8 cellular contexts compared by ENCODE assay signal in the genomic region with DNA sequence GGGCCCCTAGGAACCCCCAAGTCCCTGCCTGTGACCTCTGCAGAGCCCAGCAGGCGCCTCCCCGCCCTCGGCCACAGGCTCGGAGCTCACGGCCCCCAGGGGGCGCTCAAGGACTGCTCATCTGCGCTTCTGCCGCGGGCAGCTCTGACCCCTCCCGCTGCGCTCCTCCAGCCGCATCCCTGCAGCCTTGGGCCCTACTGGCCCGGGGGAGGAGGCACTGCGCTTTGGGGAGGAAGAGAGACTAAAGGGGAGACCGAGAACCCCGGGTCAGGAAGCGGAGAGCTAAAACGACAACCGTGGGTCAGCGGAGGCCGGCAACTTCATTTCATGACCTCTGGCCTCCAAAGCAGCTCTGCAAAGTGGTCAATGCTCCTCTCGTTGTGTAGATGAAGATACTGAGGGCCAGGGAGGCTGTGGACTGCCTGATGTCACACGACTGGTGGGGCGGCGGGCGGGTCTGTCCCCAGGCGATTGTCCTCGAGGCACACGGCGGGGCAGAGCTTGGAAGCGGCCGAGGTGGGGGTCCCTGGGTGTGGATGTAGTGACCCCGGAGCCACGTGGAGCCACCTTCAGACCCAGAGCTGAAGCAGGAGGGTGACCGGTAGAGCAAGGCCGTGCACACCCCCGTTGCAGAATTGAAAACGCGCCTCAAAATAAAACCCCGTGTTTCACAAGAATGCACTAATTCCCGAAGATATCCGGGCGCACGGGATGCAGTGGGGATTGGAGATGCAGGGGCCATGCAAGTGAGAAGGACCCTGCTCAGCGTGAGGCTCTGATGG. TPM values are rescaled to one million over a fixed set of nuclear protein-coding genes. Genes with fewer than 3 reads are reported as not detected.
A peak's percentile ranks its signal among the peaks of the same experiment; 100 is the strongest.
DNase-seq lines count a peak whose midpoint lies in the region; ATAC-seq and TF ChIP-seq lines count a peak whose summit lies in the region.

No MANE protein-coding gene starts in this region.

- no peak for ATAC-seq in GM18505 (IDR thresholded peaks at IDR 0.05; ENCODE audit: unreplicated experiment)

- no peak for TF ChIP-seq POLR2A in GM18505 (IDR thresholded peaks at IDR 0.05; ENCODE audit: borderline replicate concordance, extremely low read depth, insufficient read depth, insufficient read length)

- TF ChIP-seq CTCF in HFF-Myc (IDR thresholded peaks at IDR 0.05; ENCODE audit: low read depth, low read length, missing control alignments) = peak; percentile 88

- peak; percentile 61 for DNase-seq in Caki2 (ENCODE audit: low read depth)
- peak; percentile 24 for DNase-seq in HFF-Myc (ENCODE audit: extremely low read depth, low read depth)
- DNase-seq in NCI-H2196 (lab: John Stamatoyannopoulos, UW; ENCODE audit: unreplicated experiment) = peak; percentile 93
- DNase-seq in activated CD4-positive, alpha-beta T cell treated with anti-CD3 and anti-CD28 coated beads for 1 hour = peak; percentile 70
- peak; percentile 80 for DNase-seq in cerebellar cortex (ENCODE audit: low spot score)
- peak; percentile 69 for DNase-seq in kidney glomerular epithelial cell (lab: John Stamatoyannopoulos, UW)
- DNase-seq in stimulated activated CD4-positive, alpha-beta T cell treated with anti-CD3 and anti-CD28 coated beads, Interleukin-12 subunit alpha, Interleukin-12 subunit beta, amount 100 ng/mL, for 4 hours = peak; percentile 88

- in situ Hi-C loops in Caki2 (cut with HindIII; ENCODE audit: low pct_unique_long_range_greater_than_20kb, low sequenced_read_pairs) = no loop called here

- no peak overlapping the region for H3K4me3 ChIP-seq in HFF-Myc (replicated peaks; ENCODE audit: low read depth, low read length)

RNA-seq across cellular contexts. Expression of gene KRTAP5-6, which starts 2.7 kb away (rescaled TPM):
- not detected in 2 replicates for total RNA-seq in Caki2 (2014; rRNA removed; shearing (Covaris generic); ENCODE audit: low replicate concordance)

RNA-seq across cellular contexts. Expression of gene IFITM10, which starts 56.1 kb away (rescaled TPM):
- total RNA-seq in Caki2 (2014; rRNA removed; shearing (Covaris generic); ENCODE audit: low replicate concordance) = 0.55 and 2.7 TPM in 2 replicates

Comparison
In these comparisons a context has a peak if more than half of its experiments do, and no peak if none do; other contexts are left out.
1. DNase-seq: peak in every context shown above with its lines; median percentile 93 in NCI-H2196; 88 in stimulated activated CD4-positive, alpha-beta T cell treated with anti-CD3 and anti-CD28 coated beads, Interleukin-12 subunit alpha, Interleukin-12 subunit beta, amount 100 ng/mL, for 4 hours; 80 in cerebellar cortex; 70 in activated CD4-positive, alpha-beta T cell treated with anti-CD3 and anti-CD28 coated beads for 1 hour; 69 in kidney glomerular epithelial cell; 61 in Caki2; 24 in HFF-Myc.